ENCODE assay signal across 10 cellular contexts in the genomic region with DNA sequence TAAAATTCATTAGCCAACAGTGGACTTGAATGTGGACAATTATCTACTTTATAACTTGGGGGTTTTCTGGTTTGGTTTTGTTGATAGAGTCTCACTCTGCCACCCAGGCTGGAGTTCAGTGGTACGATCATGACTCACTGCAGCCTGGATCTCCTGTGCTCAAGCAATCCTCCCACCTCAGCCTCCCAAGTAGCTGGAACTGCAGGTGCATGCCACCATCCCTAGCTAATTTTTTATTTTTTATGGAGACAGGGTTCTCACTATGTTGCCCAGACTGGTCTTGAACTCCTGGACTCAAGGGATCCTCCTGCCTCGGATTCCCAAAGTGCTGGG.
"Had no signal": no experiment of that assay in that cellular context is flagged by ENCODE, and none has a peak within 500 bp of the region (broad histone marks: within the 10 kb centered on the region; RNA-seq: fewer than 3 reads in every experiment).

No MANE protein-coding gene starts in this region.

- H3K27me3 ChIP-seq: ascending aorta, heart left ventricle, tibial artery had no signal

- H3K36me3 ChIP-seq: ascending aorta, heart left ventricle, left ventricle myocardium inferior, tibial artery had no signal

- H3K27ac Mint-ChIP-seq: activated CD8-positive, alpha-beta T cell treated with anti-CD3 and anti-CD28 coated beads for 36 hours; activated naive CD8-positive, alpha-beta T cell treated with anti-CD3 and anti-CD28 coated beads, Interleukin-2, amount 50 U/mL, for 24 hours had no signal

- DNase-seq: activated CD8-positive, alpha-beta memory T cell treated with anti-CD3 and anti-CD28 coated beads, Interleukin-2, amount 50 U/mL, for 4 hours; activated CD8-positive, alpha-beta T cell treated with anti-CD3 and anti-CD28 coated beads for 36 hours; activated naive CD4-positive, alpha-beta T cell treated with Interleukin-2 at 50 U/mL for 16 hours; activated naive CD8-positive, alpha-beta T cell treated with anti-CD3 and anti-CD28 coated beads, Interleukin-2, amount 50 U/mL, for 24 hours; heart left ventricle; left ventricle myocardium inferior; stimulated activated CD4-positive, alpha-beta T cell treated with anti-CD3 and anti-CD28 coated beads, Interleukin-4, amount 100 ng/mL, for 4 hours; T-helper 9 cell; tibial artery had no signal

- H3K4me3 Mint-ChIP-seq: activated CD8-positive, alpha-beta T cell treated with anti-CD3 and anti-CD28 coated beads for 36 hours; activated naive CD8-positive, alpha-beta T cell treated with anti-CD3 and anti-CD28 coated beads, Interleukin-2, amount 50 U/mL, for 24 hours had no signal

- H3K4me1 ChIP-seq: ascending aorta, left ventricle myocardium inferior, tibial artery had no signal

- ATAC-seq: activated CD8-positive, alpha-beta T cell treated with anti-CD3 and anti-CD28 coated beads for 36 hours; activated naive CD8-positive, alpha-beta T cell treated with anti-CD3 and anti-CD28 coated beads, Interleukin-2, amount 50 U/mL, for 24 hours had no signal

- H3K27ac ChIP-seq: ascending aorta, tibial artery had no signal

- H3K4me3 ChIP-seq: ascending aorta, left ventricle myocardium inferior, tibial artery had no signal

- H3K4me1 Mint-ChIP-seq: activated naive CD8-positive, alpha-beta T cell treated with anti-CD3 and anti-CD28 coated beads, Interleukin-2, amount 50 U/mL, for 24 hours had no signal

- H3K9me3 Mint-ChIP-seq: activated CD8-positive, alpha-beta T cell treated with anti-CD3 and anti-CD28 coated beads for 36 hours; activated naive CD8-positive, alpha-beta T cell treated with anti-CD3 and anti-CD28 coated beads, Interleukin-2, amount 50 U/mL, for 24 hours had no signal

- H3K9me3 ChIP-seq: ascending aorta, heart left ventricle, left ventricle myocardium inferior, tibial artery had no signal
